ENCODE assay signal across 1 cellular context in the genomic region with DNA sequence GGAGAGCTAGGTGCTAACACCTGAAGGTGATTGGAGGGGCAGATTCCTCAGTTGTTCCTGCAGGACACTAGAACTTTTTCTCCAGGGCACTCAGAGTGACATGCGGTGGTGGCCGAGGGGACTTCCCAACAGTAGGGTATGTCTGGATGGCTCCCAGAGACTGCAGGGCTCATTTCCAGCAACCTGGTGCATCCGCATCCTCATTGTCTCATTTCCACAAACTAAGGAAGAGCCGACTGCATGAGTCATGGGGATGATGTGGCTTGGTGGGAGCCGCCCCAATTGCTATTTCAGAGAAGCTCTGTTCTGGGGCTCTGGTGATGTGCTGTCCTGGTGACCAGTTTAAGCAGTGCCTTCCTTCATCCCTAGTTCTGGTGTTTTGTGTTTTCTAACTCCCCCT.
TF ChIP-seq lines count a peak whose summit lies in the region.

No MANE protein-coding gene starts in this region.

TF ChIP-seq in HCT116, 20 proteins besides CTCF, POLR2A, EP300 and RAD21:
- TF ChIP-seq, protein P1, sequence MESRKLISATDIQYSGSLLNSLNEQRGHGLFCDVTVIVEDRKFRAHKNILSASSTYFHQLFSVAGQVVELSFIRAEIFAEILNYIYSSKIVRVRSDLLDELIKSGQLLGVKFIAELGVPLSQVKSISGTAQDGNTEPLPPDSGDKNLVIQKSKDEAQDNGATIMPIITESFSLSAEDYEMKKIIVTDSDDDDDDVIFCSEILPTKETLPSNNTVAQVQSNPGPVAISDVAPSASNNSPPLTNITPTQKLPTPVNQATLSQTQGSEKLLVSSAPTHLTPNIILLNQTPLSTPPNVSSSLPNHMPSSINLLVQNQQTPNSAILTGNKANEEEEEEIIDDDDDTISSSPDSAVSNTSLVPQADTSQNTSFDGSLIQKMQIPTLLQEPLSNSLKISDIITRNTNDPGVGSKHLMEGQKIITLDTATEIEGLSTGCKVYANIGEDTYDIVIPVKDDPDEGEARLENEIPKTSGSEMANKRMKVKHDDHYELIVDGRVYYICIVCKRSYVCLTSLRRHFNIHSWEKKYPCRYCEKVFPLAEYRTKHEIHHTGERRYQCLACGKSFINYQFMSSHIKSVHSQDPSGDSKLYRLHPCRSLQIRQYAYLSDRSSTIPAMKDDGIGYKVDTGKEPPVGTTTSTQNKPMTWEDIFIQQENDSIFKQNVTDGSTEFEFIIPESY (IDR thresholded peaks at IDR 0.05; ENCODE audit: extremely low read depth, insufficient replicate concordance, low read length), result no peak
- 0 out of 2 replicates have a peak, but pooled peaks have one; percentile 59 for TF ChIP-seq CBX3 (IDR thresholded peaks at IDR 0.05; ENCODE audit: low read depth)
- TF ChIP-seq, protein P2, sequence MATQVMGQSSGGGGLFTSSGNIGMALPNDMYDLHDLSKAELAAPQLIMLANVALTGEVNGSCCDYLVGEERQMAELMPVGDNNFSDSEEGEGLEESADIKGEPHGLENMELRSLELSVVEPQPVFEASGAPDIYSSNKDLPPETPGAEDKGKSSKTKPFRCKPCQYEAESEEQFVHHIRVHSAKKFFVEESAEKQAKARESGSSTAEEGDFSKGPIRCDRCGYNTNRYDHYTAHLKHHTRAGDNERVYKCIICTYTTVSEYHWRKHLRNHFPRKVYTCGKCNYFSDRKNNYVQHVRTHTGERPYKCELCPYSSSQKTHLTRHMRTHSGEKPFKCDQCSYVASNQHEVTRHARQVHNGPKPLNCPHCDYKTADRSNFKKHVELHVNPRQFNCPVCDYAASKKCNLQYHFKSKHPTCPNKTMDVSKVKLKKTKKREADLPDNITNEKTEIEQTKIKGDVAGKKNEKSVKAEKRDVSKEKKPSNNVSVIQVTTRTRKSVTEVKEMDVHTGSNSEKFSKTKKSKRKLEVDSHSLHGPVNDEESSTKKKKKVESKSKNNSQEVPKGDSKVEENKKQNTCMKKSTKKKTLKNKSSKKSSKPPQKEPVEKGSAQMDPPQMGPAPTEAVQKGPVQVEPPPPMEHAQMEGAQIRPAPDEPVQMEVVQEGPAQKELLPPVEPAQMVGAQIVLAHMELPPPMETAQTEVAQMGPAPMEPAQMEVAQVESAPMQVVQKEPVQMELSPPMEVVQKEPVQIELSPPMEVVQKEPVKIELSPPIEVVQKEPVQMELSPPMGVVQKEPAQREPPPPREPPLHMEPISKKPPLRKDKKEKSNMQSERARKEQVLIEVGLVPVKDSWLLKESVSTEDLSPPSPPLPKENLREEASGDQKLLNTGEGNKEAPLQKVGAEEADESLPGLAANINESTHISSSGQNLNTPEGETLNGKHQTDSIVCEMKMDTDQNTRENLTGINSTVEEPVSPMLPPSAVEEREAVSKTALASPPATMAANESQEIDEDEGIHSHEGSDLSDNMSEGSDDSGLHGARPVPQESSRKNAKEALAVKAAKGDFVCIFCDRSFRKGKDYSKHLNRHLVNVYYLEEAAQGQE (IDR thresholded peaks at IDR 0.05; ENCODE audit: low read depth), result no peak
- TF ChIP-seq JUND (IDR thresholded peaks at IDR 0.05), result peak; percentile 79
- 0 out of 2 replicates have a peak, but pooled peaks have one; percentile 43 for TF ChIP-seq SIN3A (IDR thresholded peaks at IDR 0.05; ENCODE audit: low read depth)
- peak; percentile 57 for TF ChIP-seq SP1 (IDR thresholded peaks at IDR 0.05; ENCODE audit: low read depth)
- TF ChIP-seq POLR2AphosphoS5 (IDR thresholded peaks at IDR 0.05; ENCODE audit: low read depth, low read length), result no peak
- no peak for TF ChIP-seq ZFX (IDR thresholded peaks at IDR 0.05)
- no peak for TF ChIP-seq ZNF274 (IDR thresholded peaks at IDR 0.05; ENCODE audit: low read depth, low read length)
- no peak for TF ChIP-seq EZH2phosphoT487 (IDR thresholded peaks at IDR 0.05; ENCODE audit: borderline replicate concordance)
- TF ChIP-seq CEBPB (IDR thresholded peaks at IDR 0.05; ENCODE audit: low read depth), result no peak
- TF ChIP-seq, protein P3, sequence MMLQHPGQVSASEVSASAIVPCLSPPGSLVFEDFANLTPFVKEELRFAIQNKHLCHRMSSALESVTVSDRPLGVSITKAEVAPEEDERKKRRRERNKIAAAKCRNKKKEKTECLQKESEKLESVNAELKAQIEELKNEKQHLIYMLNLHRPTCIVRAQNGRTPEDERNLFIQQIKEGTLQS (IDR thresholded peaks at IDR 0.05), result no peak
- peak; percentile 86 for TF ChIP-seq FOSL1 (IDR thresholded peaks at IDR 0.05; ENCODE audit: low read depth)
- TF ChIP-seq, protein P4, sequence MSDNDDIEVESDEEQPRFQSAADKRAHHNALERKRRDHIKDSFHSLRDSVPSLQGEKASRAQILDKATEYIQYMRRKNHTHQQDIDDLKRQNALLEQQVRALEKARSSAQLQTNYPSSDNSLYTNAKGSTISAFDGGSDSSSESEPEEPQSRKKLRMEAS (IDR thresholded peaks at IDR 0.05), result no peak
- TF ChIP-seq YY1 (IDR thresholded peaks at IDR 0.05; ENCODE audit: extremely low read depth, insufficient replicate concordance, low read depth, low read length), result no peak
- TF ChIP-seq ELF1 (IDR thresholded peaks at IDR 0.05; ENCODE audit: borderline replicate concordance, low read depth), result no peak
- no peak for TF ChIP-seq EGR1 (IDR thresholded peaks at IDR 0.05; ENCODE audit: low read depth)
- TF ChIP-seq TCF7L2 (IDR thresholded peaks at IDR 0.05; ENCODE audit: borderline replicate concordance, extremely low read depth, insufficient read depth, insufficient read length), result peak; percentile 31
